8 cellular contexts compared by ENCODE assay signal in the genomic region with DNA sequence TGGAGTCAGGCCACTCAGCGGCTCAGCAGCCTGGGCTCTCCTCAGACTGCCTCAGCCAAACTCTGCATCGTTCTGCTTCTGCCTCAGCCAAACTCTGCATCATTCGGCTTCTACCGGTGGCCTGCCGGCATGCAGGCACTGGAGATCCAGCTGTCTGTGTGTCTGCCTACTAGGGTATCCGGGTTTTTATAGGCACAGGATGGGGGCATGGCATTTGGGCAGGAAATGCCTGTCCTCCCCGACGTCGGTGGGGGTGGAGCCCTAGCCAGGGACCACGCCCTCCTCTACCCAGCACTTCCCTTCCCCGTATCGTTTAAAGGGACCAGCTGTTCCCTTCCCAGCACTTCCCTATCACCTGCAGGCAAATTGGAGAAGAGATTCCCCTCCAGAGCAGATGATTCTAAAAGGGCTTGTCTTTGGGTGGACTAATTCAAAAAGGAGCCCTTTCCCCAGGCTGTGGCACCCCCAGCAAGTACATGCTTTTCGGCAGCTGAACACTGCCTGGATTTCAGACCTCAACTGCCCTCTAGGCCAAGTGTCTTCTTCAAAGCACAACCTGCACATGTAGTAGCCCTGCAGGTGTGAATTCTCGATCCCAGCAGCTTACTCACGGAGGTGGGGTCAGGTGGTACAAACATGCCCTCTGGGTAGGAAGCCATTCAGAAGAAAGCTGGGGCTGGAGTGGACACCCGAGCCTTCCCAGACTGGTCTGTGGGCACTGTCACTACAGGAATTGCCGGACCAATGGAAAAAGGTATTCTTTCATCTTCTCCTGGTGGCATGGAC. TPM values are rescaled to one million over a fixed set of nuclear protein-coding genes. Genes with fewer than 3 reads are reported as not detected.
DNase-seq lines count a peak whose midpoint lies in the region; ATAC-seq and TF ChIP-seq lines count a peak whose summit lies in the region.

No MANE protein-coding gene starts in this region.

- no peak overlapping the region for H3K4ac ChIP-seq in mesenchymal stem cell (ENCODE audit: low read depth in 1 of 2, low read length in 2 of 2)

- H3K4me1 Mint-ChIP-seq in activated naive CD4-positive, alpha-beta T cell treated with anti-CD3 and anti-CD28 coated beads, Interleukin-2, amount 10 ng/mL, durations not matched to agents 7 days and 5 days: peaks cover 24% of the 10 kb centered on the region

- no peak overlapping the region for H2AFZ ChIP-seq in mesenchymal stem cell (ENCODE audit: low read depth, low read length)

- no peak overlapping the region for H3K14ac ChIP-seq in mesenchymal stem cell (ENCODE audit: low read length in 2 of 2)

- intact Hi-C loops in transverse colon (cut with DNase I; ENCODE audit: low total_unique reads): no loop called here

- no peak overlapping the region for H2BK15ac ChIP-seq in mesenchymal stem cell (ENCODE audit: low read depth, poor library complexity, severe bottlenecking)

- H3K4me1 ChIP-seq in mesenchymal stem cell (ENCODE audit: control insufficient read depth, insufficient read depth, low read depth, low read length): peaks cover 1% of the 10 kb centered on the region
- no peaks in the 10 kb centered on the region for H3K4me1 ChIP-seq in transverse colon

- H2BK5ac ChIP-seq in mesenchymal stem cell (ENCODE audit: low read depth, low read length, poor library complexity, severe bottlenecking): no peak overlapping the region

- no peaks in the 10 kb centered on the region for H3K79me1 ChIP-seq in mesenchymal stem cell (replicated peaks; ENCODE audit: low read length, poor library complexity, severe bottlenecking)

- no peak overlapping the region for H3K27ac Mint-ChIP-seq in activated naive CD4-positive, alpha-beta T cell treated with anti-CD3 and anti-CD28 coated beads, Interleukin-2, amount 10 ng/mL, durations not matched to agents 7 days and 5 days

- peaks cover 42 to 56% of the 10 kb centered on the region in 2 experiments for H3K27me3 ChIP-seq in mesenchymal stem cell (ENCODE audit: control insufficient read depth in 1 of 2, insufficient read depth in 1 of 2, low read length in 2 of 2)
- peaks cover 16% of the 10 kb centered on the region for H3K27me3 ChIP-seq in transverse colon

- H3K9me3 Mint-ChIP-seq in activated naive CD4-positive, alpha-beta T cell treated with anti-CD3 and anti-CD28 coated beads, Interleukin-2, amount 10 ng/mL, durations not matched to agents 7 days and 5 days: no peaks in the 10 kb centered on the region

- in situ Hi-C loops in transverse colon (cut with MboI; ENCODE audit: low pct_ligation_motif_present in 1 of 4, low pct_unique_long_range_greater_than_20kb in 1 of 4, low sequenced_read_pairs in 3 of 4): no loop called here

- H4K91ac ChIP-seq in mesenchymal stem cell (ENCODE audit: low read length): peak overlapping the region; percentile 32

- DNase-seq in activated gamma-delta T cell treated with Interleukin-2 at 50 U/mL for 16 hours (peak; percentile 66), activated gamma-delta T cell (lab: John Stamatoyannopoulos, UW) (no peak), NOMO-1 treated with DMSO at 0.1 percent for 48 hours (lab: John Stamatoyannopoulos, UW; ENCODE audit: unreplicated experiment) (peak; percentile 42), mesenchymal stem cell (no peak), transverse colon (peak; percentile 37)
- DNase-seq in activated naive CD4-positive, alpha-beta T cell treated with anti-CD3 and anti-CD28 coated beads, Interleukin-2, amount 10 ng/mL, durations not matched to agents 7 days and 5 days: peak; percentile 69

- TF ChIP-seq CTCF in transverse colon (IDR thresholded peaks at IDR 0.05): no peak

- no peak overlapping the region for H2BK12ac ChIP-seq in mesenchymal stem cell (ENCODE audit: low read length in 2 of 2)

- no peak overlapping the region for H2AK5ac ChIP-seq in mesenchymal stem cell (ENCODE audit: low read length, severe bottlenecking)

- WGBS in mesenchymal stem cell: 27% methylated on average over 16 of the region's 17 CpGs
- 0 to 34% methylated on average over 3 to 17 of the region's 17 CpGs for WGBS in transverse colon (ENCODE audit: low coverage in 1 of 2), 2 donors

- no peak overlapping the region for H3K4me2 ChIP-seq in mesenchymal stem cell (ENCODE audit: low read length, poor library complexity, severe bottlenecking)

- no peak overlapping the region for H2BK120ac ChIP-seq in mesenchymal stem cell (ENCODE audit: low read depth, low read length)

- H3K9ac ChIP-seq in mesenchymal stem cell (ENCODE audit: low read length): no peak overlapping the region

- no peak for TF ChIP-seq EP300 in transverse colon (IDR thresholded peaks at IDR 0.05; ENCODE audit: low read depth)

- ATAC-seq in GM21390 (IDR thresholded peaks at IDR 0.05; ENCODE audit: unreplicated experiment): no peak
- ATAC-seq in GM18870 (IDR thresholded peaks at IDR 0.05; ENCODE audit: unreplicated experiment): no peak

- H4K8ac ChIP-seq in mesenchymal stem cell (ENCODE audit: low read length): no peak overlapping the region

- H3K9me3 ChIP-seq in mesenchymal stem cell (ENCODE audit: control insufficient read depth, low read length) (peaks cover 3% of the 10 kb centered on the region), transverse colon (no peaks in the 10 kb centered on the region)

- H3K27me3 Mint-ChIP-seq in activated naive CD4-positive, alpha-beta T cell treated with anti-CD3 and anti-CD28 coated beads, Interleukin-2, amount 10 ng/mL, durations not matched to agents 7 days and 5 days: peaks cover 40% of the 10 kb centered on the region

- H3K36me3 ChIP-seq in mesenchymal stem cell (ENCODE audit: control insufficient read depth in 1 of 2, insufficient read depth in 2 of 2, low read depth in 1 of 2, low read length in 2 of 2) (no peaks in the 10 kb centered on the region), transverse colon (no peaks in the 10 kb centered on the region)

- H3K27ac ChIP-seq in mesenchymal stem cell (ENCODE audit: low read length, poor library complexity, severe bottlenecking) (no peak overlapping the region), transverse colon (no peak overlapping the region)

- no peak overlapping the region for H3K23ac ChIP-seq in mesenchymal stem cell (ENCODE audit: low read length in 2 of 2)

- H3K4me3 ChIP-seq in mesenchymal stem cell (ENCODE audit: insufficient read depth in 1 of 2, low read depth in 1 of 2, low read length in 2 of 2) (peak overlapping the region in 1 of 2 experiments; percentile 44), transverse colon (peak overlapping the region in 1 of 4 donors; percentile 7)

- H3K36me3 Mint-ChIP-seq in activated naive CD4-positive, alpha-beta T cell treated with anti-CD3 and anti-CD28 coated beads, Interleukin-2, amount 10 ng/mL, durations not matched to agents 7 days and 5 days: no peaks in the 10 kb centered on the region

- no peak overlapping the region for H3K18ac ChIP-seq in mesenchymal stem cell (ENCODE audit: low read depth in 1 of 2, low read length in 2 of 2)

- peak overlapping the region; percentile 41 for H3K4me3 Mint-ChIP-seq in activated naive CD4-positive, alpha-beta T cell treated with anti-CD3 and anti-CD28 coated beads, Interleukin-2, amount 10 ng/mL, durations not matched to agents 7 days and 5 days

- CTCF ChIA-PET in activated naive CD4-positive, alpha-beta T cell treated with anti-CD3 and anti-CD28 coated beads, Interleukin-2, amount 10 ng/mL, durations not matched to agents 7 days and 5 days (lab: Charles Lee): interaction anchor here (1.3 kb wide), 1 partner anchor 32 kb away, joined by 4 read pairs; no protein-coding TSS in a partner anchor

- TF ChIP-seq POLR2A in transverse colon (IDR thresholded peaks at IDR 0.05): no peak

RNA-seq across cellular contexts. Expression of a gene that starts 25.5 kb away (rescaled TPM):
- not detected for polyA plus RNA-seq in mesenchymal stem cell (2013, experiment 1 of 2)
- polyA plus RNA-seq in mesenchymal stem cell (2013, experiment 2 of 2): not detected
- total RNA-seq in transverse colon: under 1 TPM in 1 of 4 donors, not detected in 3; 0.14 TPM

Comparison
In these comparisons a context has a peak if more than half of its experiments do, and no peak if none do; other contexts are left out.
1. DNase-seq: peak in activated gamma-delta T cell treated with Interleukin-2 at 50 U/mL for 16 hours (single experiment), NOMO-1 treated with DMSO at 0.1 percent for 48 hours (single experiment), activated naive CD4-positive, alpha-beta T cell treated with anti-CD3 and anti-CD28 coated beads, Interleukin-2, amount 10 ng/mL, durations not matched to agents 7 days and 5 days (single experiment) and transverse colon (single experiment); none in activated gamma-delta T cell (single experiment) and mesenchymal stem cell (single experiment).